Comparison of ENCODE assay signal across 13 cellular contexts in genomic region chr9:137455361-137455991, GRCh38. TPM values are rescaled to one million over a fixed set of nuclear protein-coding genes. Genes with fewer than 3 reads are reported as not detected.
A peak's percentile ranks its signal among the peaks of the same experiment; 100 is the strongest.
DNase-seq lines count a peak whose midpoint lies in the region; ATAC-seq and TF ChIP-seq lines count a peak whose summit lies in the region.
"Had no signal": no experiment of that assay in that cellular context is flagged by ENCODE, and none has a peak within 500 bp of the region (broad histone marks: within the 10 kb centered on the region; RNA-seq: fewer than 3 reads in every experiment).

No MANE protein-coding gene starts in this region.

- peaks cover 0 to 6% (median 3%) of the 10 kb centered on the region in 3 donors for H3K27me3 Mint-ChIP-seq in immature natural killer cell (ENCODE audit: low read depth in 3 of 3)

- H3K27ac ChIP-seq in Panc1 (ENCODE audit: low read length): peak overlapping the region; percentile 54; the same call in 1 of the 2 replicates
- H3K27ac ChIP-seq in spleen: peak overlapping the region in 6 of 8 donors; percentile 27 to 88 (median 86)
- H3K27ac ChIP-seq: SJCRH30 had no signal

- POLR2A ChIA-PET in Panc1 (lab: Charles Lee): no interaction called here

- H3K4me1 Mint-ChIP-seq in immature natural killer cell: peaks cover 32 to 46% of the 10 kb centered on the region in 2 donors

- DNase-seq in activated CD8-positive, alpha-beta memory T cell treated with anti-CD3 and anti-CD28 coated beads, Interleukin-2, amount 50 U/mL, for 4 hours: peak; percentile 15
- no peak for DNase-seq in activated CD8-positive, alpha-beta memory T cell treated with anti-CD3 and anti-CD28 coated beads for 24 hours
- DNase-seq in Panc1 (ENCODE audit: low read depth, low spot score) (no peak), immature natural killer cell (no peak), spleen (peak; percentile 80), GM13977 (ENCODE audit: low spot score) (no peak), NK-92 (lab: John Stamatoyannopoulos, UW; ENCODE audit: unreplicated experiment) (no peak)
- DNase-seq: ACHN, DND-41, NCI-H446, SJCRH30 had no signal

- intact Hi-C loops in Panc1 (cut with micrococcal nuclease; ENCODE audit: unreplicated experiment): no loop called here
- intact Hi-C loops in spleen (cut with DNase I; ENCODE audit: low total_unique reads): no loop called here

- H3K4me3 Mint-ChIP-seq in immature natural killer cell: peak overlapping the region in 4 of 5 donors; percentile 2 to 42 (median 24)

- CTCF ChIA-PET in Panc1 (lab: Charles Lee): no interaction called here

- peak overlapping the region in 1 of 6 donors; percentile 21 for H3K27ac Mint-ChIP-seq in immature natural killer cell

- H3K36me3 ChIP-seq in Panc1 (ENCODE audit: control insufficient read depth, insufficient read depth, low read length) (no peaks in the 10 kb centered on the region; the same call in 1 of the 2 replicates), spleen (peaks cover 0 to 37% (median 0%) of the 10 kb centered on the region in 6 donors)

- H3K4me1 ChIP-seq in Panc1 (ENCODE audit: control insufficient read depth, insufficient read depth, low read length) (peaks cover 30% of the 10 kb centered on the region), spleen (peaks cover 29 to 78% (median 58%) of the 10 kb centered on the region in 6 donors)

- H3K27me3 ChIP-seq in Panc1 (ENCODE audit: control insufficient read depth, insufficient read depth, low read length) (no peaks in the 10 kb centered on the region), spleen (replicated peaks in 1 of 7) (peaks cover 0 to 9% (median 0%) of the 10 kb centered on the region in 7 donors)
- H3K27me3 ChIP-seq: SJCRH30 had no signal

- BruUV-seq in Panc1 (replicated peaks; lab: Mats Ljungman, UMichigan): no TSS peak

- H3K9me3 ChIP-seq in Panc1 (ENCODE audit: control insufficient read depth, insufficient read depth, low read depth, low read length) (no peaks in the 10 kb centered on the region), spleen (no peaks in the 10 kb centered on the region)
- H3K9me3 ChIP-seq: SJCRH30 had no signal

- TF ChIP-seq CTCF in Panc1 (IDR thresholded peaks at IDR 0.05) (no peak), spleen (IDR thresholded peaks at IDR 0.05 in 8 of 11, conservative IDR thresholded peaks at IDR 0.05 in 3 of 11) (no peak), GM13977 (IDR thresholded peaks at IDR 0.05; ENCODE audit: extremely low read depth, insufficient read depth, missing control alignments) (no peak)

- ATAC-seq in Panc1: no peak
- ATAC-seq in HG03159 (IDR thresholded peaks at IDR 0.05; ENCODE audit: unreplicated experiment): no peak
- ATAC-seq: activated CD4-positive, CD25-positive, alpha-beta regulatory T cell treated with anti-CD3 and anti-CD28 coated beads, Interleukin-2, amount 50 U/mL, for 24 hours had no signal

- no peaks in the 10 kb centered on the region for H3K36me3 Mint-ChIP-seq in immature natural killer cell

- WGBS in spleen, 5 donors: 73 to 92% (median 89%) methylated on average over 7 to 18 of the region's 18 CpGs

- H3K9me3 Mint-ChIP-seq in immature natural killer cell: no peaks in the 10 kb centered on the region

- in situ Hi-C loops in Panc1 (cut with HindIII; ENCODE audit: low pct_unique_long_range_greater_than_20kb, low sequenced_read_pairs) (no loop called here), GM13977 (cut with MboI; ENCODE audit: low pct_unique_long_range_greater_than_20kb, low sequenced_read_pairs, unreplicated experiment) (no loop called here)

- TF ChIP-seq POLR2A in spleen (IDR thresholded peaks at IDR 0.05): no peak

- H3K4me3 ChIP-seq in Panc1 (ENCODE audit: low read depth in 2 of 2, low read length in 2 of 2) (no peak overlapping the region), spleen (no peak overlapping the region)
- H3K4me3 ChIP-seq: SJCRH30 had no signal

RNA-seq across cellular contexts. Expression of gene NSMF, which starts 3.7 kb away (rescaled TPM):
- total RNA-seq in Panc1 (2021; ENCODE audit: unreplicated experiment): 40.0 TPM
- 53.6 TPM for polyA plus RNA-seq in Panc1 (2012; ENCODE audit: insufficient read length)
- polyA plus RNA-seq in immature natural killer cell: 10 to 100 TPM in 1 of 3 donors, 1 to 10 TPM in 2; 9.4 to 14.3 (median 9.6) TPM
- 10 to 100 TPM; 21.8 to 39.0 (median 25.5) TPM for total RNA-seq in spleen
- 10 to 100 TPM; 21.8 to 49.3 (median 26.7) TPM for polyA plus RNA-seq in spleen

RNA-seq across cellular contexts. Expression of gene ENTPD8, which starts 14.3 kb away (rescaled TPM):
- 3.9 TPM for total RNA-seq in Panc1 (2021; ENCODE audit: unreplicated experiment)
- 4.2 TPM for polyA plus RNA-seq in Panc1 (2012; ENCODE audit: insufficient read length)
- polyA plus RNA-seq in immature natural killer cell: not detected
- under 1 TPM in 3 of 7 donors, not detected in 4; 0.26 to 0.37 (median 0.28) TPM for total RNA-seq in spleen
- polyA plus RNA-seq in spleen: under 1 TPM; 0.07 to 0.10 (median 0.09) TPM
- total RNA-seq: SJCRH30 had no signal

RNA-seq across cellular contexts. Expression of gene NOXA1, which starts 32.3 kb away (rescaled TPM):
- total RNA-seq in Panc1 (2021; ENCODE audit: unreplicated experiment) (3.7 TPM), spleen (10 to 100 TPM in 2 of 7 donors, 1 to 10 TPM in 5; 1.9 to 15.0 (median 5.3) TPM)
- 5.5 TPM for polyA plus RNA-seq in Panc1 (2012; ENCODE audit: insufficient read length)
- polyA plus RNA-seq in immature natural killer cell (1 to 10 TPM; 1.2 to 2.1 (median 1.4) TPM), spleen (10 to 100 TPM in 1 of 3 donors, 1 to 10 TPM in 2; 3.2 to 10.7 (median 7.8) TPM)
- total RNA-seq: SJCRH30 had no signal

RNA-seq across cellular contexts. Expression of gene EXD3, which starts 32.5 kb away (rescaled TPM):
- total RNA-seq in Panc1 (2021; ENCODE audit: unreplicated experiment) (9.2 TPM), spleen (10 to 100 TPM; 14.5 to 52.8 (median 29.8) TPM)
- 14.6 TPM for polyA plus RNA-seq in Panc1 (2012; ENCODE audit: insufficient read length)
- polyA plus RNA-seq in immature natural killer cell (1 to 10 TPM; 1.6 to 6.3 (median 4.3) TPM), spleen (10 to 100 TPM; 15.6 to 62.3 (median 43.4) TPM)

Comparison
In these comparisons a context has a peak if more than half of its experiments do, and no peak if none do; other contexts are left out.
1. DNase-seq: peak in activated CD8-positive, alpha-beta memory T cell treated with anti-CD3 and anti-CD28 coated beads, Interleukin-2, amount 50 U/mL, for 4 hours (single experiment) and spleen (single experiment); none in activated CD8-positive, alpha-beta memory T cell treated with anti-CD3 and anti-CD28 coated beads for 24 hours (single experiment), Panc1 (single experiment), immature natural killer cell (0 of 3), GM13977 (single experiment) and NK-92 (single experiment).